ENCODE assay signal across 8 cellular contexts in genomic region chr10:70169661-70170364, GRCh38. TPM values are rescaled to one million over a fixed set of nuclear protein-coding genes. Genes with fewer than 3 reads are reported as not detected.
DNase-seq lines count a peak whose midpoint lies in the region; FAIRE-seq and TF ChIP-seq lines count a peak whose summit lies in the region.

No MANE protein-coding gene starts in this region.

- FAIRE-seq in RCC 7860 (lab: Jason Lieb, UNC) = no peak

- DNase-seq in Calu3 = no peak
- DNase-seq in HFF-Myc (ENCODE audit: extremely low read depth, low read depth) = no peak
- DNase-seq in SJSA1 (ENCODE audit: low read depth in 1 of 2, low spot score in 2 of 2) = peak in 1 of 2 experiments; percentile 34
- no peak for DNase-seq in epithelial cell of proximal tubule (ENCODE audit: low read depth)
- peak; percentile 42 for DNase-seq in nephron progenitor cell
- no peak for DNase-seq in RCC 7860 (ENCODE audit: low spot score)
- DNase-seq in COLO829 (ENCODE audit: low spot score) = no peak
- DNase-seq in NCI-H2171 (lab: John Stamatoyannopoulos, UW) = no peak

- no peaks in the 10 kb centered on the region for H3K9me3 Mint-ChIP-seq in Calu3 (ENCODE audit: low read depth, unreplicated experiment)
- peaks cover 3% of the 10 kb centered on the region for H3K9me3 Mint-ChIP-seq in nephron progenitor cell

- H3K4me3 ChIP-seq in HFF-Myc (replicated peaks; ENCODE audit: low read depth, low read length) (peak overlapping the region; percentile 70), SJSA1 (peak overlapping the region; percentile 72), epithelial cell of proximal tubule (ENCODE audit: low read depth, low read length) (peak overlapping the region; percentile 91)

- CTCF ChIA-PET in Calu3 (lab: Charles Lee) = interaction anchor here (0.6 to 2.1 kb wide), 7 partner anchors 9 to 705 kb away, joined by 3 to 20 read pairs (median 6); partner anchors contain the start of gene TYSND1

- intact Hi-C loops in Calu3 (cut with micrococcal nuclease; ENCODE audit: unreplicated experiment) = no loop called here

- no TSS peak for BruUV-seq in Calu3 (replicated peaks; lab: Mats Ljungman, UMichigan)

- peaks cover 38% of the 10 kb centered on the region for H3K36me3 ChIP-seq in SJSA1

- H3K27me3 ChIP-seq in SJSA1 (replicated peaks) = no peaks in the 10 kb centered on the region

- TF ChIP-seq CTCF in Calu3 (IDR thresholded peaks at IDR 0.05; ENCODE audit: unreplicated experiment) (no peak), HFF-Myc (IDR thresholded peaks at IDR 0.05; ENCODE audit: low read depth, low read length, missing control alignments) (no peak), epithelial cell of proximal tubule (conservative IDR thresholded peaks at IDR 0.05; ENCODE audit: low read depth, low read length) (no peak), nephron progenitor cell (IDR thresholded peaks at IDR 0.05) (no peak)

- H3K27ac Mint-ChIP-seq in Calu3 (ENCODE audit: unreplicated experiment) = peak overlapping the region; percentile 94
- peak overlapping the region; percentile 98 for H3K27ac Mint-ChIP-seq in nephron progenitor cell

- peaks cover 5% of the 10 kb centered on the region; the same call in 1 of the 2 replicates for H3K9me3 ChIP-seq in SJSA1 (replicated peaks)

- H3K36me3 Mint-ChIP-seq in Calu3 (ENCODE audit: insufficient read depth, unreplicated experiment) (peaks cover 51% of the 10 kb centered on the region), nephron progenitor cell (ENCODE audit: low read depth) (peaks cover 15% of the 10 kb centered on the region)

- peak overlapping the region; percentile 60 for H3K27ac ChIP-seq in SJSA1

- H3K4me3 Mint-ChIP-seq in Calu3 (ENCODE audit: low read depth, unreplicated experiment) = peak overlapping the region; percentile 92
- peak overlapping the region; percentile 98 for H3K4me3 Mint-ChIP-seq in nephron progenitor cell

- peaks cover 11% of the 10 kb centered on the region for H3K4me1 ChIP-seq in SJSA1 (replicated peaks)

- H3K27me3 Mint-ChIP-seq in Calu3 (ENCODE audit: unreplicated experiment) = no peaks in the 10 kb centered on the region
- H3K27me3 Mint-ChIP-seq in nephron progenitor cell (ENCODE audit: low read depth, poor library complexity) = peaks cover 3% of the 10 kb centered on the region

- H3K4me1 Mint-ChIP-seq in Calu3 (ENCODE audit: low read depth, unreplicated experiment) (peaks cover 10% of the 10 kb centered on the region), nephron progenitor cell (peaks cover 41% of the 10 kb centered on the region)

RNA-seq across cellular contexts. Expression of gene SAR1A, which starts 0.5 kb away (rescaled TPM):
- total RNA-seq in Calu3 (2022) (166 and 175 TPM in 2 replicates), epithelial cell of proximal tubule (59.9 and 68.1 TPM in 2 replicates)
- 131 and 171 TPM in 2 replicates for total RNA-seq in SJSA1 (2014; rRNA removed; shearing (Covaris generic))

RNA-seq across cellular contexts. Expression of gene TYSND1, which starts 23.3 kb away (rescaled TPM):
- total RNA-seq in Calu3 (2022) (21.4 and 24.6 TPM in 2 replicates), epithelial cell of proximal tubule (14.3 and 21.7 TPM in 2 replicates)
- 6.7 and 7.7 TPM in 2 replicates for total RNA-seq in SJSA1 (2014; rRNA removed; shearing (Covaris generic))

RNA-seq across cellular contexts. Expression of gene AIFM2, which starts 37.2 kb away (rescaled TPM):
- 20.6 and 21.1 TPM in 2 replicates for total RNA-seq in Calu3 (2022)
- 11.7 and 12.3 TPM in 2 replicates for total RNA-seq in SJSA1 (2014; rRNA removed; shearing (Covaris generic))
- total RNA-seq in epithelial cell of proximal tubule = 3.7 and 11.6 TPM in 2 replicates
